ENCODE assay signal across 8 cellular contexts in genomic region chr1:150267896-150268295, GRCh38. TPM values are rescaled to one million over a fixed set of nuclear protein-coding genes. Genes with fewer than 3 reads are reported as not detected.
DNase-seq lines count a peak whose midpoint lies in the region; ATAC-seq and TF ChIP-seq lines count a peak whose summit lies in the region.

No MANE protein-coding gene starts in this region.

- H3K4me3 Mint-ChIP-seq in WTC11 = peak overlapping the region; percentile 100

- H3K4me1 Mint-ChIP-seq in WTC11 = peaks cover 39% of the 10 kb centered on the region

- DNase-seq in WTC11 (ENCODE audit: low spot score) (no peak), foreskin keratinocyte (no peak), skeletal muscle cell (ENCODE audit: low read depth) (no peak), COLO668 (lab: John Stamatoyannopoulos, UW; ENCODE audit: unreplicated experiment) (no peak), iPS-NIHi11 (ENCODE audit: low spot score) (no peak), ecto neural progenitor cell (ENCODE audit: low spot score) (no peak)

- peaks cover 39% of the 10 kb centered on the region for H3K36me3 Mint-ChIP-seq in WTC11

- H3K27ac ChIP-seq in foreskin keratinocyte = peak overlapping the region; percentile 93

- H3K27ac Mint-ChIP-seq in WTC11 = peak overlapping the region; percentile 98

- CTCF ChIA-PET in WTC11 (lab: Charles Lee) = no interaction called here

- TF ChIP-seq CTCF in GM12875 (IDR thresholded peaks at IDR 0.05; ENCODE audit: borderline replicate concordance, insufficient read depth, low read depth, low read length) = no peak
- no peak for TF ChIP-seq CTCF in WTC11 (IDR thresholded peaks at IDR 0.05)
- no peak for TF ChIP-seq CTCF in foreskin keratinocyte (conservative IDR thresholded peaks at IDR 0.05)

- POLR2A ChIA-PET in WTC11 (lab: Charles Lee) = no interaction called here

- peaks cover 5% of the 10 kb centered on the region for H3K4me1 ChIP-seq in foreskin keratinocyte

- H3K9me3 Mint-ChIP-seq in WTC11 = no peaks in the 10 kb centered on the region

- H3K4me3 ChIP-seq in GM12875 (ENCODE audit: low read depth, low read length) (peak overlapping the region; percentile 96), skeletal muscle cell (ENCODE audit: low read depth, low read length) (peak overlapping the region; percentile 98)

- no peak for ATAC-seq in WTC11
- ATAC-seq in foreskin keratinocyte = no peak
- ATAC-seq in HG03571 (IDR thresholded peaks at IDR 0.05; ENCODE audit: unreplicated experiment) = no peak

- H3K27me3 ChIP-seq in foreskin keratinocyte = no peaks in the 10 kb centered on the region

- H3K27me3 Mint-ChIP-seq in WTC11 (ENCODE audit: low read depth) = no peaks in the 10 kb centered on the region

TF ChIP-seq in WTC11, 78 proteins besides CTCF, POLR2A, EP300 and RAD21:
- TF ChIP-seq USF1 (CRISPR knock-in tag; IDR thresholded peaks at IDR 0.05) = no peak
- no peak for TF ChIP-seq NFATC4 (CRISPR knock-in tag; IDR thresholded peaks at IDR 0.05)
- TF ChIP-seq, protein P1, sequence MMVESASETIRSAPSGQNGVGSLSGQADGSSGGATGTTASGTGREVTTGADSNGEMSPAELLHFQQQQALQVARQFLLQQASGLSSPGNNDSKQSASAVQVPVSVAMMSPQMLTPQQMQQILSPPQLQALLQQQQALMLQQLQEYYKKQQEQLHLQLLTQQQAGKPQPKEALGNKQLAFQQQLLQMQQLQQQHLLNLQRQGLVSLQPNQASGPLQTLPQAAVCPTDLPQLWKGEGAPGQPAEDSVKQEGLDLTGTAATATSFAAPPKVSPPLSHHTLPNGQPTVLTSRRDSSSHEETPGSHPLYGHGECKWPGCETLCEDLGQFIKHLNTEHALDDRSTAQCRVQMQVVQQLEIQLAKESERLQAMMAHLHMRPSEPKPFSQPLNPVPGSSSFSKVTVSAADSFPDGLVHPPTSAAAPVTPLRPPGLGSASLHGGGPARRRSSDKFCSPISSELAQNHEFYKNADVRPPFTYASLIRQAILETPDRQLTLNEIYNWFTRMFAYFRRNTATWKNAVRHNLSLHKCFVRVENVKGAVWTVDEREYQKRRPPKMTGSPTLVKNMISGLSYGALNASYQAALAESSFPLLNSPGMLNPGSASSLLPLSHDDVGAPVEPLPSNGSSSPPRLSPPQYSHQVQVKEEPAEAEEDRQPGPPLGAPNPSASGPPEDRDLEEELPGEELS (CRISPR knock-in tag; IDR thresholded peaks at IDR 0.05) = no peak
- no peak for TF ChIP-seq ESRRA (CRISPR knock-in tag; IDR thresholded peaks at IDR 0.05; ENCODE audit: borderline replicate concordance)
- no peak for TF ChIP-seq FOXP1 (CRISPR knock-in tag; IDR thresholded peaks at IDR 0.05; ENCODE audit: borderline replicate concordance)
- TF ChIP-seq NFYB (CRISPR knock-in tag; conservative IDR thresholded peaks at IDR 0.05; ENCODE audit: low read depth) = no peak
- no peak for TF ChIP-seq TEAD4 (CRISPR knock-in tag; IDR thresholded peaks at IDR 0.05)
- TF ChIP-seq ZMAT4 (CRISPR knock-in tag; IDR thresholded peaks at IDR 0.05) = no peak
- no peak for TF ChIP-seq SOX15 (CRISPR knock-in tag; IDR thresholded peaks at IDR 0.05)
- TF ChIP-seq, protein P2, sequence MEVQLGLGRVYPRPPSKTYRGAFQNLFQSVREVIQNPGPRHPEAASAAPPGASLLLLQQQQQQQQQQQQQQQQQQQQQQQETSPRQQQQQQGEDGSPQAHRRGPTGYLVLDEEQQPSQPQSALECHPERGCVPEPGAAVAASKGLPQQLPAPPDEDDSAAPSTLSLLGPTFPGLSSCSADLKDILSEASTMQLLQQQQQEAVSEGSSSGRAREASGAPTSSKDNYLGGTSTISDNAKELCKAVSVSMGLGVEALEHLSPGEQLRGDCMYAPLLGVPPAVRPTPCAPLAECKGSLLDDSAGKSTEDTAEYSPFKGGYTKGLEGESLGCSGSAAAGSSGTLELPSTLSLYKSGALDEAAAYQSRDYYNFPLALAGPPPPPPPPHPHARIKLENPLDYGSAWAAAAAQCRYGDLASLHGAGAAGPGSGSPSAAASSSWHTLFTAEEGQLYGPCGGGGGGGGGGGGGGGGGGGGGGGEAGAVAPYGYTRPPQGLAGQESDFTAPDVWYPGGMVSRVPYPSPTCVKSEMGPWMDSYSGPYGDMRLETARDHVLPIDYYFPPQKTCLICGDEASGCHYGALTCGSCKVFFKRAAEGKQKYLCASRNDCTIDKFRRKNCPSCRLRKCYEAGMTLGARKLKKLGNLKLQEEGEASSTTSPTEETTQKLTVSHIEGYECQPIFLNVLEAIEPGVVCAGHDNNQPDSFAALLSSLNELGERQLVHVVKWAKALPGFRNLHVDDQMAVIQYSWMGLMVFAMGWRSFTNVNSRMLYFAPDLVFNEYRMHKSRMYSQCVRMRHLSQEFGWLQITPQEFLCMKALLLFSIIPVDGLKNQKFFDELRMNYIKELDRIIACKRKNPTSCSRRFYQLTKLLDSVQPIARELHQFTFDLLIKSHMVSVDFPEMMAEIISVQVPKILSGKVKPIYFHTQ (CRISPR knock-in tag; IDR thresholded peaks at IDR 0.05) = no peak
- TF ChIP-seq ZNF232 (CRISPR knock-in tag; IDR thresholded peaks at IDR 0.05) = no peak
- TF ChIP-seq E2F4 (CRISPR knock-in tag; IDR thresholded peaks at IDR 0.05; ENCODE audit: borderline replicate concordance, low read depth) = no peak
- TF ChIP-seq NR3C1 (CRISPR knock-in tag; conservative IDR thresholded peaks at IDR 0.05; ENCODE audit: low read depth) = no peak
- TF ChIP-seq, protein P3, sequence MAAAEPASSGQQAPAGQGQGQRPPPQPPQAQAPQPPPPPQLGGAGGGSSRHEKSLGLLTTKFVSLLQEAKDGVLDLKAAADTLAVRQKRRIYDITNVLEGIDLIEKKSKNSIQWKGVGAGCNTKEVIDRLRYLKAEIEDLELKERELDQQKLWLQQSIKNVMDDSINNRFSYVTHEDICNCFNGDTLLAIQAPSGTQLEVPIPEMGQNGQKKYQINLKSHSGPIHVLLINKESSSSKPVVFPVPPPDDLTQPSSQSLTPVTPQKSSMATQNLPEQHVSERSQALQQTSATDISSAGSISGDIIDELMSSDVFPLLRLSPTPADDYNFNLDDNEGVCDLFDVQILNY (CRISPR knock-in tag; IDR thresholded peaks at IDR 0.05) = no peak
- TF ChIP-seq FOXJ3 (CRISPR knock-in tag; IDR thresholded peaks at IDR 0.05; ENCODE audit: borderline replicate concordance) = no peak

RNA-seq across cellular contexts. Expression of gene APH1A, which starts 0.9 kb away (rescaled TPM):
- 110 to 120 TPM (median 113 TPM) in 3 replicates for total RNA-seq in WTC11 (2021)
- total RNA-seq in foreskin keratinocyte = 138 and 153 TPM in 2 replicates
- 142 and 166 TPM in 2 replicates for polyA plus RNA-seq in foreskin keratinocyte

RNA-seq across cellular contexts. Expression of gene C1orf54, which starts 4.7 kb away (rescaled TPM):
- total RNA-seq in WTC11 (2021) (10.3 to 19.0 TPM (median 18.0 TPM) in 3 replicates), foreskin keratinocyte (0.48 and 0.85 TPM in 2 replicates)
- 0.72 and 0.80 TPM in 2 replicates for polyA plus RNA-seq in foreskin keratinocyte

RNA-seq across cellular contexts. Expression of gene CA14, which starts 10.3 kb away (rescaled TPM):
- 35.3 to 46.9 TPM (median 45.0 TPM) in 3 replicates for total RNA-seq in WTC11 (2021)
- total RNA-seq in foreskin keratinocyte = 0.37 and 0.60 TPM in 2 replicates
- polyA plus RNA-seq in foreskin keratinocyte = 0.66 and 0.72 TPM in 2 replicates

RNA-seq across cellular contexts. Expression of gene CIART, which starts 14.5 kb away (rescaled TPM):
- 7.8 to 10.5 TPM (median 8.1 TPM) in 3 replicates for total RNA-seq in WTC11 (2021)
- total RNA-seq in foreskin keratinocyte = 4.8 and 6.2 TPM in 2 replicates
- polyA plus RNA-seq in foreskin keratinocyte = 4.7 and 6.7 TPM in 2 replicates

RNA-seq across cellular contexts. Expression of gene MRPS21, which starts 25.8 kb away (rescaled TPM):
- total RNA-seq in WTC11 (2021) = 100 to 105 TPM (median 100 TPM) in 3 replicates
- total RNA-seq in foreskin keratinocyte = 60.0 and 60.1 TPM in 2 replicates
- polyA plus RNA-seq in foreskin keratinocyte = 87.0 and 88.2 TPM in 2 replicates

Comparison
In these comparisons a context has a peak if more than half of its experiments do, and no peak if none do; other contexts are left out.
1. RNA of gene CA14, which starts 10.3 kb away (total RNA-seq): 35.3 to 46.9 TPM in WTC11; 0.37 to 0.60 TPM in foreskin keratinocyte; every median in the first group is over 10 times any median in the second.